ENCODE assay signal across 16 cellular contexts in genomic region chr15:58466566-58466965, GRCh38. TPM values are rescaled to one million over a fixed set of nuclear protein-coding genes. Genes with fewer than 3 reads are reported as not detected.
DNase-seq lines count a peak whose midpoint lies in the region; ATAC-seq, FAIRE-seq and TF ChIP-seq lines count a peak whose summit lies in the region.
"Had no signal": no experiment of that assay in that cellular context is flagged by ENCODE, and none has a peak within 500 bp of the region (broad histone marks: within the 10 kb centered on the region; RNA-seq: fewer than 3 reads in every experiment).

No MANE protein-coding gene starts in this region.

- peak overlapping the region; percentile 5 to 64; a peak in 3 of 6 replicates for H3K27ac ChIP-seq in A549
- peak overlapping the region; percentile 69 to 82 (median 72) for H3K27ac ChIP-seq in right lobe of liver
- no peak overlapping the region for H3K27ac ChIP-seq in endodermal cell (ENCODE audit: low read depth, low read length)
- H3K27ac ChIP-seq: SK-N-MC had no signal

- TF ChIP-seq RAD21 in A549 (conservative IDR thresholded peaks at IDR 0.05 in 1 of 2, IDR thresholded peaks at IDR 0.05 in 1 of 2) = no peak

- H3K4me3 ChIP-seq in A549 = no peak overlapping the region
- no peak overlapping the region for H3K4me3 ChIP-seq in right lobe of liver
- H3K4me3 ChIP-seq in endodermal cell (ENCODE audit: low read length) = no peak overlapping the region
- H3K4me3 ChIP-seq: SK-N-MC had no signal

- intact Hi-C loops in Calu3 (cut with micrococcal nuclease; ENCODE audit: unreplicated experiment) (loop anchor here (2.0 to 10.0 kb wide), 3 partner anchors 134 to 278 kb away; partner anchors contain the start of gene ADAM10), right lobe of liver (cut with DNase I) (no loop called here)

- TF ChIP-seq CTCF in A549 (IDR thresholded peaks at IDR 0.05) (no peak), Calu3 (IDR thresholded peaks at IDR 0.05; ENCODE audit: unreplicated experiment) (no peak), right lobe of liver (IDR thresholded peaks at IDR 0.05) (no peak), endodermal cell (conservative IDR thresholded peaks at IDR 0.05) (no peak)

- no peak for ATAC-seq in A549
- ATAC-seq in right lobe of liver = no peak
- no peak for ATAC-seq in left lobe of liver
- no peak for ATAC-seq in HG03432 (IDR thresholded peaks at IDR 0.05; ENCODE audit: unreplicated experiment)
- ATAC-seq: Panc1 had no signal

- CTCF ChIA-PET in A549 (lab: Yijun Ruan, JAX) = interaction anchor here (0.6 to 5.3 kb wide), 2 partner anchors 238 to 652 kb away, joined by 3 to 30 read pairs; no protein-coding TSS in a partner anchor
- CTCF ChIA-PET in Calu3 (lab: Charles Lee) = interaction anchor here (2.4 kb wide), 1 partner anchor 26 kb away, joined by 12 read pairs; no protein-coding TSS in a partner anchor

- H3K4me1 Mint-ChIP-seq in Calu3 (ENCODE audit: low read depth, unreplicated experiment) (peaks cover 81% of the 10 kb centered on the region), endodermal cell (peaks cover 26% of the 10 kb centered on the region)
- peaks cover 88% of the 10 kb centered on the region for H3K4me1 Mint-ChIP-seq in activated naive CD8-positive, alpha-beta T cell treated with anti-CD3 and anti-CD28 coated beads for 36 hours

- H3K9me3 ChIP-seq in A549 = peaks cover 12% of the 10 kb centered on the region; the same call in 2 of the 3 replicates
- H3K9me3 ChIP-seq in right lobe of liver = no peaks in the 10 kb centered on the region
- no peaks in the 10 kb centered on the region for H3K9me3 ChIP-seq in endodermal cell (ENCODE audit: control insufficient read depth, low read length)

- BruUV-seq in Calu3 (replicated peaks; lab: Mats Ljungman, UMichigan) = no TSS peak

- H3K4me3 Mint-ChIP-seq in Calu3 (ENCODE audit: low read depth, unreplicated experiment) (no peak overlapping the region), endodermal cell (no peak overlapping the region)
- no peak overlapping the region for H3K4me3 Mint-ChIP-seq in activated naive CD8-positive, alpha-beta T cell treated with anti-CD3 and anti-CD28 coated beads for 36 hours
- H3K4me3 Mint-ChIP-seq: CD14-positive monocyte had no signal

- FAIRE-seq in A549 (lab: Jason Lieb, UNC) = no peak
- FAIRE-seq: H54 had no signal

- H3K27me3 ChIP-seq in right lobe of liver (no peaks in the 10 kb centered on the region), endodermal cell (ENCODE audit: control insufficient read depth, insufficient read depth, low read length, poor library complexity, severe bottlenecking) (no peaks in the 10 kb centered on the region)

- no peak overlapping the region for H3K9ac ChIP-seq in endodermal cell (ENCODE audit: extremely low read depth, low read length, poor library complexity, severe bottlenecking)

- TF ChIP-seq POLR2A in A549 (IDR thresholded peaks at IDR 0.05; ENCODE audit: low read length) (no peak), right lobe of liver (IDR thresholded peaks at IDR 0.05) (no peak)

- H3K36me3 Mint-ChIP-seq in Calu3 (ENCODE audit: insufficient read depth, unreplicated experiment) (peaks cover 38% of the 10 kb centered on the region), endodermal cell (ENCODE audit: low read depth) (no peaks in the 10 kb centered on the region)
- peaks cover 37% of the 10 kb centered on the region for H3K36me3 Mint-ChIP-seq in activated naive CD8-positive, alpha-beta T cell treated with anti-CD3 and anti-CD28 coated beads for 36 hours
- H3K36me3 Mint-ChIP-seq: CD14-positive monocyte had no signal

- no peak for TF ChIP-seq EP300 in A549 (IDR thresholded peaks at IDR 0.05)

- H3K4me1 ChIP-seq in A549 (peaks cover 56% of the 10 kb centered on the region), right lobe of liver (peaks cover 0 to 53% (median 17%) of the 10 kb centered on the region in 4 donors), endodermal cell (ENCODE audit: control insufficient read depth, insufficient read depth, low read length) (peaks cover 5% of the 10 kb centered on the region)

- no peak for DNase-seq in A549 (ENCODE audit: low read depth in 1 of 2, low spot score in 1 of 2)
- no peak for DNase-seq in Calu3
- no peak for DNase-seq in activated naive CD8-positive, alpha-beta T cell treated with anti-CD3 and anti-CD28 coated beads for 36 hours
- no peak for DNase-seq in right lobe of liver
- no peak for DNase-seq in endodermal cell
- no peak for DNase-seq in activated gamma-delta T cell treated with Interleukin-2 at 50 U/mL for 16 hours
- DNase-seq in left lobe of liver (ENCODE audit: low spot score) = no peak
- DNase-seq: KG1, NCI-H146, NCI-H2081 treated with DMSO at 0.1 percent for 48 hours had no signal

- H3K36me3 ChIP-seq in right lobe of liver (no peaks in the 10 kb centered on the region), endodermal cell (ENCODE audit: control insufficient read depth, insufficient read depth, low read length) (no peaks in the 10 kb centered on the region)

- POLR2A ChIA-PET in A549 (lab: Yijun Ruan, JAX) = interaction anchor here (1.9 kb wide), 1 partner anchor 81 kb away, joined by 4 read pairs; no protein-coding TSS in a partner anchor

- H3K27me3 Mint-ChIP-seq in Calu3 (ENCODE audit: unreplicated experiment) = no peaks in the 10 kb centered on the region
- no peaks in the 10 kb centered on the region for H3K27me3 Mint-ChIP-seq in activated naive CD8-positive, alpha-beta T cell treated with anti-CD3 and anti-CD28 coated beads for 36 hours
- H3K27me3 Mint-ChIP-seq in endodermal cell (ENCODE audit: insufficient read depth) = no peaks in the 10 kb centered on the region

- peaks cover 3% of the 10 kb centered on the region for H3K9me3 Mint-ChIP-seq in Calu3 (ENCODE audit: low read depth, unreplicated experiment)
- peaks cover 8% of the 10 kb centered on the region for H3K9me3 Mint-ChIP-seq in activated naive CD8-positive, alpha-beta T cell treated with anti-CD3 and anti-CD28 coated beads for 36 hours
- H3K9me3 Mint-ChIP-seq in endodermal cell = no peaks in the 10 kb centered on the region

- H3K27ac Mint-ChIP-seq in Calu3 (ENCODE audit: unreplicated experiment) (peak overlapping the region; percentile 75), endodermal cell (no peak overlapping the region)
- peak overlapping the region; percentile 85 for H3K27ac Mint-ChIP-seq in activated naive CD8-positive, alpha-beta T cell treated with anti-CD3 and anti-CD28 coated beads for 36 hours
- H3K27ac Mint-ChIP-seq: CD14-positive monocyte had no signal

- no peak overlapping the region for H3K4me2 ChIP-seq in A549

- 93% methylated on average over 2 of the region's 2 CpGs for WGBS in A549 (ENCODE audit: missing lambda C conversion rate)
- 63% methylated on average over 2 of the region's 2 CpGs for WGBS in right lobe of liver (ENCODE audit: insufficient coverage, low coverage, low lambda C conversion rate, missing lambda C conversion rate)
- 95 to 100% methylated on average over 2 of the region's 2 CpGs for WGBS in endodermal cell (ENCODE audit: insufficient coverage in 1 of 2, insufficient read length in 1 of 2), 2 experiments

TF ChIP-seq in A549, 52 proteins besides CTCF, POLR2A, EP300 and RAD21:
- TF ChIP-seq MAX (IDR thresholded peaks at IDR 0.05) (peak; percentile 24; the same call in 1 of the 2 replicates), ATOH8 (CRISPR knock-in tag; IDR thresholded peaks at IDR 0.05; ENCODE audit: low read depth) (no peak)

RNA-seq across cellular contexts. Expression of gene LIPC, which starts 34.8 kb away (rescaled TPM):
- polyA plus RNA-seq in A549 (2011; rRNA removed) (0.08 and 0.13 TPM in 2 replicates), A549 (2017; fragmentation: RNase III; extraction: RNeasy Plus Mini Kit Qiagen cat#74134 plus additional on column Dnase treatment) (0.30 to 0.34 TPM (median 0.32 TPM) in 3 replicates)
- polyA plus RNA-seq in A549 (2012; cell fraction: cytosol; rRNA removed) = 0.07 and 0.13 TPM in 2 replicates
- polyA plus RNA-seq in A549 (2012; cell fraction: nucleus; rRNA removed) = 0.19 and 0.22 TPM in 2 replicates
- polyA minus RNA-seq in A549 (2011; rRNA and poly(A)+ RNA removed) = 0.58 TPM in 1 of 2 replicates, not detected in the other
- total RNA-seq in Calu3 (2022) (0.49 TPM in 1 of 2 replicates, not detected in the other), right lobe of liver (100 to 1,000 TPM in 2 of 6 experiments, 10 to 100 TPM in 4; 31.1 to 213 (median 86.1) TPM), endodermal cell (not detected), left lobe of liver (202 TPM)
- 1 to 10 TPM; 1.5 to 1.8 TPM for total RNA-seq in activated naive CD8-positive, alpha-beta T cell treated with anti-CD3 and anti-CD28 coated beads for 36 hours
- polyA plus RNA-seq in endodermal cell (2013, experiment 1 of 2) = 0.21 TPM
- not detected for polyA plus RNA-seq in endodermal cell (2013, experiment 2 of 2)
- total RNA-seq: A673 had no signal

Comparison
In these comparisons a context has a peak if more than half of its experiments do, and no peak if none do; other contexts are left out.
1. RNA of gene LIPC, which starts 34.8 kb away (total RNA-seq): 202 TPM in left lobe of liver (single experiment) and 31.1 to 213 TPM in right lobe of liver; 1.5 to 1.8 TPM in activated naive CD8-positive, alpha-beta T cell treated with anti-CD3 and anti-CD28 coated beads for 36 hours, 0.49 TPM in Calu3 and not detected in endodermal cell; every median in the first group is over 10 times any median in the second.